1 cellular context compared by ENCODE assay signal in the genomic region with DNA sequence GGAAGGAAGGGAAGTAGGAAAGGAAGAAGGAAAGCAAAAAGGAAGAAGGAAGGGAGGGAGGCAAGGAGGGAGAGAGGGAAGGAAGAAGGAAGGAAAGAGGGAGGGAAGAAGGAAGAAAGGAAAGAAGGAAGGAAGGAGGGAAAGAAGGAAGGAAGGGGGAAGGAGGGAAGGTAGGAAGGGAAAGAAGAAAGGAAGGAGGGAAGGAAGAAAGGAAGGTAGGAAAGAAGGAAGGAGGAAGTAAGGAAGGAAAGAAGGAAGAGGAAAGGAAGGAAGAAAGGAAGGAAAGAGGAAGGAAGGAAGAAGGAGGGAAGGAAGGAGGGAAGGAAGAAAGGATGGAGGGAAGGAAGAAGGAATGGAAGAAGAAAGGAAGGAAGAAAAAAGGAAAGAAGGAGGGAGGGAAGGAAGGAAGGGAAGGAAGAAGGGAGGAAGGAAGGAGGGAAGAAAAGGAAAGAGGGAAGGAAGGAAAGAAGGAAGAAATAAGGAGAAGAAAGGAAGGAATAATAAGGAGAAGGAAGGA.
TF ChIP-seq lines count a peak whose summit lies in the region.

No MANE protein-coding gene starts in this region.

TF ChIP-seq in HEK293, 187 proteins besides CTCF, POLR2A, EP300 and RAD21 (continued from another document):
- TF ChIP-seq ZNF366 (tag by site-specific recombination; conservative IDR thresholded peaks at IDR 0.05) (peak; percentile 99), ZNF155 (tag by site-specific recombination; IDR thresholded peaks at IDR 0.05) (no peak), ZNF521 (tag by site-specific recombination; IDR thresholded peaks at IDR 0.05) (peak; percentile 84; the same call in 1 of the 2 replicates), ZNF473 (tag by site-specific recombination; IDR thresholded peaks at IDR 0.05) (peak; percentile 59; the same call in 1 of the 2 replicates)
